Comparison of ENCODE assay signal across 1 cellular context in genomic region chr7:137981668-137982067, GRCh38.
TF ChIP-seq lines count a peak whose summit lies in the region.

No MANE protein-coding gene starts in this region.

TF ChIP-seq in GM12878, 131 proteins besides CTCF, POLR2A, EP300 and RAD21 (continued from another document):
- TF ChIP-seq PRDM15 (CRISPR knock-in tag; IDR thresholded peaks at IDR 0.05) = no peak
- TF ChIP-seq KAT2A (conservative IDR thresholded peaks at IDR 0.05; ENCODE audit: control insufficient read depth, low read depth, low read length) = no peak
- TF ChIP-seq TCF7 (IDR thresholded peaks at IDR 0.05; ENCODE audit: borderline replicate concordance) = peak; percentile 97
- TF ChIP-seq SIX5 (IDR thresholded peaks at IDR 0.05; ENCODE audit: low read depth, low read length, severe bottlenecking) = no peak
- TF ChIP-seq ZBED1 (IDR thresholded peaks at IDR 0.05; ENCODE audit: borderline replicate concordance) = peak; percentile 96
